25 cellular contexts compared by ENCODE assay signal in genomic region chr10:130929422-130930325, GRCh38.
DNase-seq lines count a peak whose midpoint lies in the region; ATAC-seq and TF ChIP-seq lines count a peak whose summit lies in the region.
"Had no signal": no experiment of that assay in that cellular context is flagged by ENCODE, and none has a peak within 500 bp of the region (broad histone marks: within the 10 kb centered on the region; RNA-seq: fewer than 3 reads in every experiment).

No MANE protein-coding gene starts in this region.

- no peak for TF ChIP-seq CTCF in omental fat pad (IDR thresholded peaks at IDR 0.05)

- ATAC-seq in omental fat pad (ENCODE audit: low FRiP score) = peak; percentile 28
- ATAC-seq in HG02973 (IDR thresholded peaks at IDR 0.05; ENCODE audit: unreplicated experiment) = no peak
- no peak for ATAC-seq in HG02852 (IDR thresholded peaks at IDR 0.05; ENCODE audit: unreplicated experiment)
- ATAC-seq: A549; activated CD8-positive, alpha-beta T cell treated with anti-CD3 and anti-CD28 coated beads for 36 hours; stimulated activated naive CD8-positive, alpha-beta T cell treated with anti-CD3 and anti-CD28 coated beads, Interleukin-15, amount 100 ng/mL, for 72 hours; T-helper 17 cell had no signal

- DNase-seq in NCI-H2081 (lab: John Stamatoyannopoulos, UW) = peak; percentile 4 to 13
- no peak for DNase-seq in NCI-H2081 treated with DMSO at 0.1 percent for 48 hours (lab: John Stamatoyannopoulos, UW)
- DNase-seq in DMS153 (lab: John Stamatoyannopoulos, UW) = peak; percentile 75
- DNase-seq in NCI-H774 (lab: John Stamatoyannopoulos, UW) = peak; percentile 6
- DNase-seq in omental fat pad (ENCODE audit: low spot score) = no peak
- DNase-seq in D341Med (ENCODE audit: low spot score) = no peak
- DNase-seq: activated CD4-positive, alpha-beta T cell treated with anti-CD3 and anti-CD28 coated beads for 1 hour; activated CD8-positive, alpha-beta T cell treated with anti-CD3 and anti-CD28 coated beads for 36 hours; activated gamma-delta T cell; activated T-cell treated with anti-CD3 and anti-CD28 coated beads for 4 hours; CD8-positive, alpha-beta memory T cell; cerebellar nuclear complex; dorsolateral prefrontal cortex; left ventricle myocardium inferior; naive B cell; NCI-H1092 treated with DMSO at 0.1 percent for 48 hours; NCI-H2171; NCI-H524; occipital lobe; SK-N-SH; stimulated activated naive CD8-positive, alpha-beta T cell treated with anti-CD3 and anti-CD28 coated beads, Interleukin-15, amount 100 ng/mL, for 72 hours; T-helper 17 cell had no signal

Comparison
In these comparisons a context has a peak if more than half of its experiments do, and no peak if none do; other contexts are left out.
1. DNase-seq: peak in NCI-H2081 (2 of 2), DMS153 (single experiment) and NCI-H774 (single experiment); none in NCI-H2081 treated with DMSO at 0.1 percent for 48 hours (single experiment), omental fat pad (single experiment) and D341Med (single experiment).